ENCODE assay signal across 12 cellular contexts in the genomic region with DNA sequence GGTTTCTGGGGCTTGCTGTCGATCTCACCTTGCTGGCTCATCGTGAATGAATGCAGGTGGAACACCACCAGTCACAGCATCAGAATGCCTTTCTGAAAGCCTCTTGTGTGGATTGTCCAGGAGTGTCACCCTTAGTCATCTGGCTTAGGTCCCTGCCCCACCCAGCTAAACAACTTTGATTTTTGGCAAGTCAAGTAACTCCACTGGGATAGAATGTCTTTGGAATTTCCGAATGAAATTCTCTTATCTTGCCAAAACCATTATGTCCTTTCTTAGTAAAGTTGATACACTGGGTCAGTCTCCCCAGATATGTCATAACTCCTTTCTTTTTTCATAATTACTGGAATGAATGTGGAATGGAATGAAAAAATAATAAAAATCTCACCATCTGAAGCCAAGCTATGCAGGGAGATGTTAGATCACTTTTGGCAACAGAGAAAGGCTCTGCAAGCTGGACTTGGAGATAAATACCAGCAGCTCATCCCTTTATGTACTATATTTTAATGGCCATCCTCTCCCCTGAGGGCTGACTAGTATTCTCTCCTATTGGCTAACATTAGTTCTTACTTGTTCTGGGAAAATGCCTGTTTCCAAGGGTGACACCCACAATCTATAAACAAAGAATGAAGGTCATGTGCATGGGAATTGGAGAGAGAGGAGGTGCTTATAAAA. TPM values are rescaled to one million over a fixed set of nuclear protein-coding genes. Genes with fewer than 3 reads are reported as not detected.
DNase-seq lines count a peak whose midpoint lies in the region; ATAC-seq, FAIRE-seq and TF ChIP-seq lines count a peak whose summit lies in the region.
"Had no signal": no experiment of that assay in that cellular context is flagged by ENCODE, and none has a peak within 500 bp of the region (broad histone marks: within the 10 kb centered on the region; RNA-seq: fewer than 3 reads in every experiment).

No MANE protein-coding gene starts in this region.

- no peak for ATAC-seq in HG02588 (IDR thresholded peaks at IDR 0.05; ENCODE audit: unreplicated experiment)

- no peaks in the 10 kb centered on the region for H3K27me3 Mint-ChIP-seq in nephron (ENCODE audit: low read depth)

- H3K4me1 ChIP-seq in A673 (ENCODE audit: insufficient read depth, low read length, poor library complexity, severe bottlenecking) = no peaks in the 10 kb centered on the region

- no peaks in the 10 kb centered on the region for H3K36me3 Mint-ChIP-seq in nephron (ENCODE audit: low read depth)

- H3K4me3 ChIP-seq in fibroblast of mammary gland (ENCODE audit: control insufficient read depth, low read depth, low read length) = no peak overlapping the region
- H3K4me3 ChIP-seq in A673 (ENCODE audit: low read depth, low read length, poor library complexity, severe bottlenecking) = no peak overlapping the region

- no peak overlapping the region for H3K4me3 Mint-ChIP-seq in nephron
- H3K4me3 Mint-ChIP-seq: T-helper 1 cell treated with Interleukin-12 subunit alpha and Interleukin-12 subunit beta and Interleukin-4 antibody, amounts not matched to agents 30 μg/mL and 1 μg/mL, for 36 hours had no signal

- no TSS peak for BruUV-seq in A673 (replicated peaks; lab: Mats Ljungman, UMichigan)

- CTCF ChIA-PET in A673 (lab: Charles Lee) = no interaction called here

- H3K36me3 ChIP-seq in A673 (ENCODE audit: insufficient read depth, low read length, poor library complexity, severe bottlenecking) = no peaks in the 10 kb centered on the region

- H3K27ac Mint-ChIP-seq in nephron = peak overlapping the region in 2 of 3 experiments; percentile 13 to 73
- H3K27ac Mint-ChIP-seq: activated T-helper 2 cell treated with anti-CD3 and anti-CD28 coated beads, Interferon-gamma antibody, Interleukin-2, Interleukin-4, amounts not matched to agents 10 μg/mL and 5 μg/mL and 100 μg/mL, durations not matched to agents 14 hours and 24 hours and 36 hours; T-helper 1 cell treated with Interleukin-12 subunit alpha and Interleukin-12 subunit beta and Interleukin-4 antibody, amounts not matched to agents 30 μg/mL and 1 μg/mL, for 36 hours had no signal

- no peak overlapping the region for H3K27ac ChIP-seq in A673 (ENCODE audit: low read depth, low read length, poor library complexity, severe bottlenecking)

- peaks cover 3% of the 10 kb centered on the region for H3K27me3 ChIP-seq in A673 (replicated peaks; ENCODE audit: insufficient read depth, low read depth, low read length, poor library complexity)

- peaks cover 33% of the 10 kb centered on the region for H3K4me1 Mint-ChIP-seq in nephron

- FAIRE-seq in RCC 7860 (lab: Jason Lieb, UNC) = no peak

- intact Hi-C loops in A673 (cut with micrococcal nuclease; ENCODE audit: unreplicated experiment) = no loop called here

- POLR2A ChIA-PET in A673 (lab: Charles Lee; ENCODE audit: low non-redundant PET) = no interaction called here

- DNase-seq in COLO829 (ENCODE audit: low spot score) (peak; percentile 72), RCC 7860 (ENCODE audit: low spot score) (peak; percentile 79), fibroblast of mammary gland (ENCODE audit: low read depth) (peak; percentile 89), DMS 273 treated with DMSO at 0.1 percent for 48 hours (lab: John Stamatoyannopoulos, UW) (no peak), NCI-H1436 treated with DMSO at 0.1 percent for 48 hours (lab: John Stamatoyannopoulos, UW) (no peak), A673 (ENCODE audit: low spot score) (no peak)
- DNase-seq: NCI-H1694 treated with DMSO at 0.1 percent for 48 hours had no signal

- TF ChIP-seq CTCF in fibroblast of mammary gland (conservative IDR thresholded peaks at IDR 0.05; ENCODE audit: control insufficient read depth, insufficient read depth, low read depth, low read length) = no peak
- TF ChIP-seq CTCF in nephron (IDR thresholded peaks at IDR 0.05; ENCODE audit: unreplicated experiment in 3 of 3) = no peak
- no peak for TF ChIP-seq CTCF in A673 (conservative IDR thresholded peaks at IDR 0.05; ENCODE audit: low read depth, low read length)

- no peaks in the 10 kb centered on the region for H3K9me3 ChIP-seq in A673 (ENCODE audit: low read depth, low read length, poor library complexity, severe bottlenecking)
- H3K9me3 ChIP-seq: Caco-2 had no signal

- no peaks in the 10 kb centered on the region for H3K9me3 Mint-ChIP-seq in nephron
- H3K9me3 Mint-ChIP-seq: activated T-helper 2 cell treated with anti-CD3 and anti-CD28 coated beads, Interferon-gamma antibody, Interleukin-2, Interleukin-4, amounts not matched to agents 10 μg/mL and 5 μg/mL and 100 μg/mL, durations not matched to agents 14 hours and 24 hours and 36 hours; T-helper 1 cell treated with Interleukin-12 subunit alpha and Interleukin-12 subunit beta and Interleukin-4 antibody, amounts not matched to agents 30 μg/mL and 1 μg/mL, for 36 hours had no signal

RNA-seq across cellular contexts. Expression of a gene that starts 35.4 kb away (rescaled TPM):
- total RNA-seq in A673 (2021) = 13.3 and 15.3 TPM in 2 replicates

Comparison
In these comparisons a context has a peak if more than half of its experiments do, and no peak if none do; other contexts are left out.
1. DNase-seq: peak in COLO829 (single experiment), RCC 7860 (single experiment) and fibroblast of mammary gland (single experiment); none in DMS 273 treated with DMSO at 0.1 percent for 48 hours (single experiment), NCI-H1436 treated with DMSO at 0.1 percent for 48 hours (single experiment) and A673 (single experiment).